In genomic region chr6:161273356-161273751, GRCh38 we compare ENCODE assay signal across 7 cellular contexts. TPM values are rescaled to one million over a fixed set of nuclear protein-coding genes. Genes with fewer than 3 reads are reported as not detected.
DNase-seq lines count a peak whose midpoint lies in the region; ATAC-seq and TF ChIP-seq lines count a peak whose summit lies in the region.

No MANE protein-coding gene starts in this region.

- peaks cover 23% of the 10 kb centered on the region for H3K4me1 Mint-ChIP-seq in activated CD4-positive, alpha-beta T cell treated with anti-CD3 and anti-CD28 coated beads for 36 hours

- peak overlapping the region; percentile 70 for H3K4me3 Mint-ChIP-seq in activated CD4-positive, alpha-beta T cell treated with anti-CD3 and anti-CD28 coated beads for 36 hours

- H3K4me1 ChIP-seq in HUES64 (ENCODE audit: insufficient read depth, low read length), result peaks cover 36% of the 10 kb centered on the region
- H3K4me1 ChIP-seq in ectodermal cell (ENCODE audit: control insufficient read depth, insufficient read depth, low read length), result peaks cover 12% of the 10 kb centered on the region
- H3K4me1 ChIP-seq in mucosa of rectum (ENCODE audit: control insufficient read depth in 2 of 2, insufficient read depth in 2 of 2, low read length in 2 of 2), result peaks cover 0 to 25% of the 10 kb centered on the region in 2 donors
- peaks cover 0 to 18% (median 2%) of the 10 kb centered on the region in 4 donors for H3K4me1 ChIP-seq in tibial artery

- intact Hi-C loops in activated CD4-positive, alpha-beta T cell treated with anti-CD3 and anti-CD28 coated beads for 36 hours (cut with DNase I, micrococcal nuclease), result loop anchor here (1.0 to 10.0 kb wide), 6 partner anchors 37 to 1299 kb away; partner anchors contain the start of gene MAP3K4 (in 1 of the 2)
- intact Hi-C loops in tibial artery (cut with DNase I; ENCODE audit: low total_unique reads), result no loop called here

- no peaks in the 10 kb centered on the region for H3K9me3 ChIP-seq in HUES64 (ENCODE audit: insufficient read depth, low read depth, low read length)
- no peaks in the 10 kb centered on the region for H3K9me3 ChIP-seq in ectodermal cell (ENCODE audit: control insufficient read depth, low read length)
- H3K9me3 ChIP-seq in mucosa of rectum (ENCODE audit: control insufficient read depth in 2 of 2, low read length in 2 of 2), result no peaks in the 10 kb centered on the region
- no peaks in the 10 kb centered on the region for H3K9me3 ChIP-seq in tibial artery

- H3K27ac ChIP-seq in HUES64 (ENCODE audit: low read depth, low read length) (peak overlapping the region; percentile 90), ectodermal cell (ENCODE audit: insufficient read depth, low read depth, low read length, poor library complexity, severe bottlenecking) (peak overlapping the region; percentile 95), mucosa of rectum (ENCODE audit: low read depth in 2 of 2, low read length in 2 of 2) (no peak overlapping the region), tibial artery (peak overlapping the region; percentile 61 to 75)

- no peak for TF ChIP-seq CTCF in tibial artery (IDR thresholded peaks at IDR 0.05)

- CTCF ChIA-PET in activated CD4-positive, alpha-beta T cell treated with anti-CD3 and anti-CD28 coated beads for 36 hours (lab: Charles Lee), result interaction anchor here (0.6 to 1.0 kb wide), 3 partner anchors 97 to 281 kb away, joined by 3 to 7 read pairs (median 3); no protein-coding TSS in a partner anchor

- WGBS in HUES64, result 5% methylated on average over 5 of the region's 11 CpGs
- WGBS in ectodermal cell, 2 experiments, result 0 to 2% methylated on average over 4 to 7 of the region's 11 CpGs

- DNase-seq in activated CD4-positive, alpha-beta T cell treated with anti-CD3 and anti-CD28 coated beads for 36 hours, result peak; percentile 49
- peak in 1 of 2 donors; percentile 27 for DNase-seq in tibial artery

- no peaks in the 10 kb centered on the region for H3K9me3 Mint-ChIP-seq in activated CD4-positive, alpha-beta T cell treated with anti-CD3 and anti-CD28 coated beads for 36 hours (ENCODE audit: low read depth)

- peaks cover 6% of the 10 kb centered on the region for H3K27me3 Mint-ChIP-seq in activated CD4-positive, alpha-beta T cell treated with anti-CD3 and anti-CD28 coated beads for 36 hours

- ATAC-seq in GM19351 (IDR thresholded peaks at IDR 0.05; ENCODE audit: unreplicated experiment) (peak; percentile 8), GM18517 (IDR thresholded peaks at IDR 0.05; ENCODE audit: unreplicated experiment) (no peak)
- peak; percentile 14 for ATAC-seq in activated CD4-positive, alpha-beta T cell treated with anti-CD3 and anti-CD28 coated beads for 36 hours

- H3K4me3 ChIP-seq in HUES64 (ENCODE audit: low read length) (peak overlapping the region; percentile 88), ectodermal cell (ENCODE audit: insufficient read depth, low read depth, low read length) (peak overlapping the region; percentile 50), mucosa of rectum (ENCODE audit: low read length in 2 of 2) (peak overlapping the region; percentile 68 to 75), tibial artery (peak overlapping the region; percentile 62 to 73)

- H3K36me3 ChIP-seq in HUES64 (ENCODE audit: insufficient read depth, low read length) (0 out of 2 replicates have a peak, but pooled peaks cover 3% of the 10 kb centered on the region), ectodermal cell (ENCODE audit: control insufficient read depth, insufficient read depth, low read length) (no peaks in the 10 kb centered on the region), mucosa of rectum (ENCODE audit: control insufficient read depth in 2 of 2, insufficient read depth in 2 of 2, low read length in 2 of 2) (no peaks in the 10 kb centered on the region), tibial artery (no peaks in the 10 kb centered on the region)

- H3K27ac Mint-ChIP-seq in activated CD4-positive, alpha-beta T cell treated with anti-CD3 and anti-CD28 coated beads for 36 hours, result peak overlapping the region; percentile 86

- H3K27me3 ChIP-seq in HUES64 (ENCODE audit: insufficient read depth, low read length) (no peaks in the 10 kb centered on the region), ectodermal cell (ENCODE audit: control insufficient read depth, insufficient read depth, low read length, poor library complexity, severe bottlenecking) (no peaks in the 10 kb centered on the region), mucosa of rectum (ENCODE audit: control insufficient read depth in 2 of 2, insufficient read depth in 2 of 2, low read length in 2 of 2) (no peaks in the 10 kb centered on the region), tibial artery (no peaks in the 10 kb centered on the region)

- peaks cover 6% of the 10 kb centered on the region for H3K36me3 Mint-ChIP-seq in activated CD4-positive, alpha-beta T cell treated with anti-CD3 and anti-CD28 coated beads for 36 hours (ENCODE audit: low read depth)

- H3K9ac ChIP-seq in HUES64 (ENCODE audit: low read depth, low read length), result peak overlapping the region; percentile 96
- peak overlapping the region in 1 of 2 donors; percentile 36 for H3K9ac ChIP-seq in mucosa of rectum (ENCODE audit: low read depth in 1 of 2, low read length in 2 of 2)

- POLR2A ChIA-PET in activated CD4-positive, alpha-beta T cell treated with anti-CD3 and anti-CD28 coated beads for 36 hours (lab: Charles Lee), result interaction anchor here (0.6 to 1.6 kb wide), 2 partner anchors 37 to 197 kb away, joined by 4 to 6 read pairs; no protein-coding TSS in a partner anchor

RNA-seq across cellular contexts. Expression of gene AGPAT4, which starts 0.5 kb away (rescaled TPM):
- 11.1 TPM for polyA plus RNA-seq in HUES64 (2013, experiment 1 of 2)
- 14.1 TPM for polyA plus RNA-seq in HUES64 (2013, experiment 2 of 2)
- total RNA-seq in activated CD4-positive, alpha-beta T cell treated with anti-CD3 and anti-CD28 coated beads for 36 hours, result 1 to 10 TPM; 4.7 to 5.0 TPM
- 42.3 TPM for polyA plus RNA-seq in ectodermal cell (2013, experiment 1 of 4)
- 39.6 TPM for polyA plus RNA-seq in ectodermal cell (2013, experiment 2 of 4)
- polyA plus RNA-seq in ectodermal cell (2013, experiment 3 of 4), result 28.2 TPM
- polyA plus RNA-seq in ectodermal cell (2013, experiment 4 of 4), result 31.7 TPM

Comparison
In these comparisons a context has a peak if more than half of its experiments do, and no peak if none do; other contexts are left out.
1. H3K27ac ChIP-seq: peak in HUES64 (single experiment), ectodermal cell (single experiment) and tibial artery (2 of 2); none in mucosa of rectum (0 of 2).
2. Peak in every context shown above with its lines, with median percentiles within 50 percentile points of each other: H3K4me3 ChIP-seq.